14 cellular contexts compared by ENCODE assay signal in genomic region chr18:26017929-26018328, GRCh38.
A peak's percentile ranks its signal among the peaks of the same experiment; 100 is the strongest.
DNase-seq lines count a peak whose midpoint lies in the region; ATAC-seq, FAIRE-seq and TF ChIP-seq lines count a peak whose summit lies in the region.
"Had no signal": no experiment of that assay in that cellular context is flagged by ENCODE, and none has a peak within 500 bp of the region (broad histone marks: within the 10 kb centered on the region; RNA-seq: fewer than 3 reads in every experiment).

No MANE protein-coding gene starts in this region.

- FAIRE-seq in pancreas (lab: Jason Lieb, UNC) = no peak

- H3K9me3 ChIP-seq in DND-41 (ENCODE audit: insufficient read depth, low read length, severe bottlenecking) = no peaks in the 10 kb centered on the region
- no peaks in the 10 kb centered on the region for H3K9me3 ChIP-seq in SU-DHL-6 (ENCODE audit: insufficient read depth, low read length)
- no peaks in the 10 kb centered on the region for H3K9me3 ChIP-seq in pancreas
- H3K9me3 ChIP-seq: Caco-2, psoas muscle had no signal

- intact Hi-C loops in pancreas (cut with DNase I) = no loop called here

- H4K20me1 ChIP-seq in DND-41 (ENCODE audit: insufficient read depth, low read length) = no peaks in the 10 kb centered on the region
- no peaks in the 10 kb centered on the region for H4K20me1 ChIP-seq in SU-DHL-6 (ENCODE audit: low read depth, low read length)

- H3K4me2 ChIP-seq in DND-41 (ENCODE audit: insufficient read depth, low read length) = no peak overlapping the region
- no peak overlapping the region for H3K4me2 ChIP-seq in SU-DHL-6 (ENCODE audit: low read depth, low read length, poor library complexity, severe bottlenecking)

- H3K36me3 ChIP-seq in DND-41 (ENCODE audit: insufficient read depth, low read length) (peaks cover 73% of the 10 kb centered on the region), SU-DHL-6 (ENCODE audit: low read length) (peaks cover 92% of the 10 kb centered on the region), pancreas (peaks cover 0 to 20% (median 5%) of the 10 kb centered on the region in 3 donors)

- H3K27ac ChIP-seq in DND-41 (ENCODE audit: low read length) (no peak overlapping the region), SU-DHL-6 (ENCODE audit: low read depth, low read length) (peak overlapping the region; percentile 28; the same call in 1 of the 2 replicates), pancreas (no peak overlapping the region)
- H3K27ac ChIP-seq: psoas muscle had no signal

- H3K79me2 ChIP-seq in DND-41 (ENCODE audit: insufficient read depth, low read length) = no peaks in the 10 kb centered on the region
- peaks cover under 1% of the 10 kb centered on the region; the same call in 1 of the 2 replicates for H3K79me2 ChIP-seq in SU-DHL-6 (ENCODE audit: insufficient read depth, low read length)

- no peak overlapping the region for H2AFZ ChIP-seq in DND-41 (ENCODE audit: low read depth, low read length)
- no peak overlapping the region for H2AFZ ChIP-seq in SU-DHL-6 (ENCODE audit: low read depth, low read length, severe bottlenecking)

- H3K9me2 ChIP-seq in SU-DHL-6 (replicated peaks; ENCODE audit: insufficient read depth, low read length) = no peaks in the 10 kb centered on the region

- ATAC-seq in DND-41 (ENCODE audit: insufficient read depth, low read depth) (no peak), HG02885 (IDR thresholded peaks at IDR 0.05; ENCODE audit: poor library complexity, unreplicated experiment) (peak; percentile 52), pancreas (no peak), HG03175 (IDR thresholded peaks at IDR 0.05; ENCODE audit: unreplicated experiment) (no peak)
- ATAC-seq: psoas muscle had no signal

- H3K4me3 ChIP-seq in DND-41 (ENCODE audit: low read depth in 1 of 2, low read length in 2 of 2) (no peak overlapping the region), SU-DHL-6 (ENCODE audit: insufficient read depth, low read length, poor library complexity, severe bottlenecking) (no peak overlapping the region), pancreas (no peak overlapping the region)
- H3K4me3 ChIP-seq: psoas muscle had no signal

- DNase-seq in DND-41 = no peak
- DNase-seq in left kidney (ENCODE audit: low read depth, low spot score) = peak; percentile 22
- DNase-seq in GM03348 (ENCODE audit: low spot score) = no peak
- no peak for DNase-seq in NCI-H748 (lab: John Stamatoyannopoulos, UW; ENCODE audit: unreplicated experiment)
- DNase-seq in pancreas = no peak
- DNase-seq: activated naive CD8-positive, alpha-beta T cell treated with anti-CD3 and anti-CD28 coated beads, Interleukin-2, amount 10 ng/mL, durations not matched to agents 7 days and 5 days; Caco-2; mammary epithelial cell; NCI-H1105; psoas muscle; stimulated activated CD4-positive, alpha-beta T cell treated with anti-CD3 and anti-CD28 coated beads, Interleukin-4, amount 100 ng/mL, for 4 hours had no signal

- no peaks in the 10 kb centered on the region for H3K4me1 ChIP-seq in DND-41 (ENCODE audit: insufficient read depth, low read length)
- H3K4me1 ChIP-seq in pancreas = no peaks in the 10 kb centered on the region
- H3K4me1 ChIP-seq: Caco-2, psoas muscle had no signal

- H3K9ac ChIP-seq in DND-41 (ENCODE audit: low read depth, low read length) (no peak overlapping the region), SU-DHL-6 (ENCODE audit: low read length) (no peak overlapping the region)

- peaks cover 61% of the 10 kb centered on the region for H3F3A ChIP-seq in SU-DHL-6 (ENCODE audit: insufficient read depth)

- TF ChIP-seq CTCF in DND-41 (IDR thresholded peaks at IDR 0.05; ENCODE audit: borderline replicate concordance, extremely low read depth, low read length, poor library complexity, severe bottlenecking) (peak; percentile 28), SU-DHL-6 (IDR thresholded peaks at IDR 0.05; ENCODE audit: insufficient read depth, low read length, poor library complexity, severe bottlenecking) (peak; percentile 20), pancreas (IDR thresholded peaks at IDR 0.05) (no peak)

- no peaks in the 10 kb centered on the region for H3K27me3 ChIP-seq in DND-41 (ENCODE audit: insufficient read depth, low read length, poor library complexity)
- no peaks in the 10 kb centered on the region for H3K27me3 ChIP-seq in SU-DHL-6 (ENCODE audit: low read length)
- no peaks in the 10 kb centered on the region for H3K27me3 ChIP-seq in pancreas

Comparison
In these comparisons a context has a peak if more than half of its experiments do, and no peak if none do; other contexts are left out.
1. CTCF ChIP-seq: peak in DND-41 (single experiment) and SU-DHL-6 (single experiment); none in pancreas (0 of 4).